1 cellular context compared by ENCODE assay signal in the genomic region with DNA sequence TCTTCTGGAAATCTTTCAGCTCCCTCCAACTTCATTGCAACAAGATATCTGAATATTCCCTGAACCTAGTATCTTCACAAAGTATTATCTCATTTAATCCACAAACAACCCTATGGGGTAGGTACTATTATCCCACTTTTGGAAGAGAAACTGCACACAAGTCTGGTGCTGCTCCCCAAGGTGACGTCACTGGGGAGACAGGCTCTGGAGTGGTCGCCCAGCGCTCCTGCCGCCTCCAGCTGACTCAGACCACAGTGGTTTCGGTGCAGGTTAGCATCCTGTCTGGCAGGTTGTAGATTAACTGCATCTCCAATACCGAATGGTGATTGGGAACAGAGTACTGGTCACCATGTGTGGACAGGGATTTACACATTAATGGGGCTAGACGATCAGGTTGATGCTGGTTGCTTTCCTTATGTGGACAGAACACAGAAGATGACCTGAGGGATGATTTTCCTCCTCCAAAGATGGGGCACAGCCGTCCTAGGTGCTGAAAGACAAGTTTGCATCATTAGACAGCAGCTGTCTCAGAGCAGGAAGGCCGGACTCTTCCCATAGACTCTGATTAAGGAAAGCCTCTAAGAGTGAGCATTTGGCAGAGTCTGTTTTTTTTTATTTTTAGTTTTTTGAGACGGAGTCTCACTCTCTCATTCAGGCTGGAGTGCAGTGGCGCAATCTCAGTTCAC.
TF ChIP-seq lines count a peak whose summit lies in the region.

No MANE protein-coding gene starts in this region.

TF ChIP-seq in K562, 482 proteins besides CTCF, POLR2A, EP300 and RAD21 (continued from another document):
- TF ChIP-seq BCOR (IDR thresholded peaks at IDR 0.05): peak; percentile 69
- TF ChIP-seq RCOR1 (IDR thresholded peaks at IDR 0.05; ENCODE audit: borderline replicate concordance in 1 of 2, low read depth in 2 of 2, low read length in 2 of 2): 0 out of 4 replicates have a peak, but pooled peaks of 1 of the 2 experiments have one; percentile 16
- no peak for TF ChIP-seq NFE2 (IDR thresholded peaks at IDR 0.05; ENCODE audit: low read depth)
- TF ChIP-seq CCNT2 (IDR thresholded peaks at IDR 0.05; ENCODE audit: borderline replicate concordance, extremely low read depth, insufficient read length, low read depth, low read length): no peak
